ENCODE assay signal across 30 cellular contexts in genomic region chr3:149792485-149793270, GRCh38. TPM values are rescaled to one million over a fixed set of nuclear protein-coding genes. Genes with fewer than 3 reads are reported as not detected.
DNase-seq lines count a peak whose midpoint lies in the region; ATAC-seq, FAIRE-seq and TF ChIP-seq lines count a peak whose summit lies in the region.
"Had no signal": no experiment of that assay in that cellular context is flagged by ENCODE, and none has a peak within 500 bp of the region (broad histone marks: within the 10 kb centered on the region; RNA-seq: fewer than 3 reads in every experiment).

TSS of gene ANKUB1 (minus strand) at chr3:149792554. CDS start at chr3:149792366, 188 bp downstream.

- peak within 1 kb of the TSS; percentile 42 for H2AFZ ChIP-seq in keratinocyte (ENCODE audit: control insufficient read depth, low read length)
- H2AFZ ChIP-seq: hepatocyte, PC-9 had no signal

- H3K27me3 ChIP-seq in RWPE2 (ENCODE audit: insufficient read depth, poor library complexity, severe bottlenecking) (no peaks in the 10 kb centered on the region), keratinocyte (ENCODE audit: control insufficient read depth, extremely low read depth, insufficient read depth, low read length) (no peaks in the 10 kb centered on the region)
- H3K27me3 ChIP-seq: body of pancreas, gastrocnemius medialis, hepatocyte, SJCRH30 had no signal

- no peaks in the 10 kb centered on the region for H3K79me2 ChIP-seq in keratinocyte (ENCODE audit: control insufficient read depth, insufficient read depth, low read length)
- H3K79me2 ChIP-seq: hepatocyte had no signal

- peak within 1 kb of the TSS; percentile 13 for H3K4me2 ChIP-seq in keratinocyte (ENCODE audit: control insufficient read depth, extremely low read depth, insufficient read depth, low read depth, low read length)
- H3K4me2 ChIP-seq: hepatocyte had no signal

- 0 out of 3 replicates have a peak, but pooled peaks have one; percentile 23 for ATAC-seq in RWPE2 (ENCODE audit: low read depth)
- ATAC-seq: activated CD8-positive, alpha-beta T cell treated with anti-CD3 and anti-CD28 coated beads, Interleukin-2, amount 10 ng/mL, durations not matched to agents 7 days and 5 days; body of pancreas; esophagus mucosa; gastrocnemius medialis; left ventricle myocardium superior; natural killer cell; stimulated activated naive B cell treated with anti-CD40 and anti-IgM and Interleukin-4, amounts not matched to agents 10 μg/mL and 1 μg/mL and 100 μg/mL, for 72 hours; T-cell had no signal

- no peaks in the 10 kb centered on the region for H3K9me1 ChIP-seq in keratinocyte (ENCODE audit: control insufficient read depth, extremely low read depth, insufficient read depth, low read length)

- no peak within 1 kb of the TSS for H3K4me3 ChIP-seq in RWPE2 (ENCODE audit: severe bottlenecking)
- H3K4me3 ChIP-seq in keratinocyte (ENCODE audit: control insufficient read depth in 2 of 3, extremely low read depth in 1 of 3, insufficient read depth in 2 of 3, low read depth in 1 of 3, low read length in 3 of 3): no peak within 1 kb of the TSS
- H3K4me3 ChIP-seq: body of pancreas, gastrocnemius medialis, hepatocyte, PC-9, SJCRH30, spleen had no signal

- dilution Hi-C loops in keratinocyte (cut with MboI; ENCODE audit: extremely low pct_ligation_motif_present, low sequenced_read_pairs): no loop called here

- DNase-seq in DMS153 treated with DMSO at 0.1 percent for 48 hours (lab: John Stamatoyannopoulos, UW; ENCODE audit: unreplicated experiment) (peak; percentile 77), NCI-H1105 (lab: John Stamatoyannopoulos, UW) (peak; percentile 69), RWPE2 (ENCODE audit: low spot score) (no peak), keratinocyte (ENCODE audit: low read depth, low spot score) (no peak), NOMO-1 treated with dmso at 0.1 percent for 144 hours (lab: John Stamatoyannopoulos, UW; ENCODE audit: unreplicated experiment) (no peak), H54 (ENCODE audit: insufficient read length, low spot score) (no peak)
- no peak for DNase-seq in effector CD4-positive, alpha-beta T cell
- DNase-seq: activated CD4-positive, CD25-positive, alpha-beta regulatory T cell treated with anti-CD3 and anti-CD28 coated beads, Interleukin-2, amount 50 U/mL, for 72 hours; activated CD8-positive, alpha-beta T cell treated with anti-CD3 and anti-CD28 coated beads, Interleukin-2, amount 10 ng/mL, durations not matched to agents 7 days and 5 days; activated effector memory CD4-positive, alpha-beta T cell treated with anti-CD3 and anti-CD28 coated beads, Interleukin-2, amount 50 U/mL, for 16 hours; activated T-cell treated with anti-CD3 and anti-CD28 coated beads for 4 hours; body of pancreas; effector memory CD4-positive, alpha-beta T cell; gastrocnemius medialis; H7; Kasumi-1; left ventricle myocardium superior; natural killer cell; NCI-H1092; PC-9; SJCRH30; spleen; stimulated activated CD4-positive, alpha-beta T cell treated with anti-CD3 and anti-CD28 coated beads, Interleukin-4, amount 100 ng/mL, for 24 hours; stimulated activated naive B cell treated with anti-CD40 and anti-IgM and Interleukin-4, amounts not matched to agents 10 μg/mL and 1 μg/mL and 100 μg/mL, for 72 hours; T-cell had no signal

- peak; percentile 71 for FAIRE-seq in keratinocyte (lab: Jason Lieb, UNC)
- no peak for FAIRE-seq in H54 (lab: Jason Lieb, UNC)
- FAIRE-seq: D721Med, urothelium cell line had no signal

- no peak for TF ChIP-seq POLR2A in H54 (IDR thresholded peaks at IDR 0.05; ENCODE audit: low read depth, low read length)

- H3K27ac ChIP-seq in RWPE2 (ENCODE audit: poor library complexity, severe bottlenecking) (no peak within 1 kb of the TSS), keratinocyte (ENCODE audit: control insufficient read depth, insufficient read depth, low read length) (no peak within 1 kb of the TSS)
- H3K27ac ChIP-seq: body of pancreas, gastrocnemius medialis, hepatocyte, SJCRH30, spleen had no signal

- H3K4me1 ChIP-seq in RWPE2 (ENCODE audit: insufficient read depth, poor library complexity, severe bottlenecking) (peaks cover 23% of the 10 kb centered on the region), keratinocyte (ENCODE audit: control insufficient read depth, extremely low read depth, insufficient read depth, low read length) (peaks cover 23% of the 10 kb centered on the region)
- H3K4me1 ChIP-seq: body of pancreas, gastrocnemius medialis, spleen had no signal

- no peak within 1 kb of the TSS for H3K9ac ChIP-seq in keratinocyte (ENCODE audit: control insufficient read depth, extremely low read depth, insufficient read depth, low read length)

- H3K36me3 ChIP-seq in RWPE2 (ENCODE audit: low read depth) (no peaks in the 10 kb centered on the region), keratinocyte (ENCODE audit: control insufficient read depth in 2 of 2, extremely low read depth in 1 of 2, insufficient read depth in 2 of 2, low read length in 2 of 2) (no peaks in the 10 kb centered on the region)
- H3K36me3 ChIP-seq: gastrocnemius medialis, SJCRH30, spleen had no signal

- no peaks in the 10 kb centered on the region for H4K20me1 ChIP-seq in keratinocyte (ENCODE audit: control insufficient read depth, extremely low read depth, insufficient read depth, low read length)

- H3K9me3 ChIP-seq in RWPE2 (ENCODE audit: severe bottlenecking) (no peaks in the 10 kb centered on the region), keratinocyte (ENCODE audit: control insufficient read depth, low read depth, low read length) (no peaks in the 10 kb centered on the region)
- H3K9me3 ChIP-seq: body of pancreas, gastrocnemius medialis, SJCRH30, spleen had no signal

- no peak for TF ChIP-seq CTCF in RWPE2 (IDR thresholded peaks at IDR 0.05; ENCODE audit: poor library complexity, severe bottlenecking)
- no peak for TF ChIP-seq CTCF in keratinocyte (optimal IDR thresholded peaks at IDR 0.05 in 1 of 3, IDR thresholded peaks at IDR 0.05 in 1 of 3, conservative IDR thresholded peaks at IDR 0.05 in 1 of 3; ENCODE audit: extremely low read depth in 1 of 3, insufficient read depth in 2 of 3, low read length in 3 of 3)

RNA-seq across cellular contexts. Expression of gene ANKUB1, which starts in this region (rescaled TPM):
- 0.45 to 0.77 TPM (median 0.66 TPM) in 3 replicates for polyA plus RNA-seq in keratinocyte
- not detected for polyA plus RNA-seq in keratinocyte (2011; ENCODE audit: low read depth)
- polyA plus RNA-seq in keratinocyte (2011; cell fraction: cytosol; rRNA removed): 0.40 and 0.74 TPM in 2 replicates
- 0.57 and 0.88 TPM in 2 replicates for polyA plus RNA-seq in keratinocyte (2011; cell fraction: nucleus; rRNA removed)
- polyA plus RNA-seq in keratinocyte (2012; ENCODE audit: low replicate concordance): 0.24 TPM in 1 of 2 replicates, not detected in the other
- polyA minus RNA-seq in keratinocyte: 0.26 to 0.35 TPM in 2 of 3 replicates, not detected in the other
- not detected for polyA minus RNA-seq in keratinocyte (2011; cell fraction: cytosol; rRNA and poly(A)+ RNA removed)
- polyA minus RNA-seq in keratinocyte (2011; cell fraction: nucleus; rRNA and poly(A)+ RNA removed): 0.53 and 1.4 TPM in 2 replicates
- polyA plus RNA-seq: CD14-positive monocyte, hepatocyte had no signal

Comparison
In these comparisons a context has a peak if more than half of its experiments do, and no peak if none do; other contexts are left out.
1. DNase-seq: peak in DMS153 treated with DMSO at 0.1 percent for 48 hours (single experiment) and NCI-H1105 (single experiment); none in RWPE2 (single experiment), keratinocyte (single experiment), NOMO-1 treated with dmso at 0.1 percent for 144 hours (single experiment), effector CD4-positive, alpha-beta T cell (single experiment) and H54 (single experiment).